21 cellular contexts compared by ENCODE assay signal in the genomic region with DNA sequence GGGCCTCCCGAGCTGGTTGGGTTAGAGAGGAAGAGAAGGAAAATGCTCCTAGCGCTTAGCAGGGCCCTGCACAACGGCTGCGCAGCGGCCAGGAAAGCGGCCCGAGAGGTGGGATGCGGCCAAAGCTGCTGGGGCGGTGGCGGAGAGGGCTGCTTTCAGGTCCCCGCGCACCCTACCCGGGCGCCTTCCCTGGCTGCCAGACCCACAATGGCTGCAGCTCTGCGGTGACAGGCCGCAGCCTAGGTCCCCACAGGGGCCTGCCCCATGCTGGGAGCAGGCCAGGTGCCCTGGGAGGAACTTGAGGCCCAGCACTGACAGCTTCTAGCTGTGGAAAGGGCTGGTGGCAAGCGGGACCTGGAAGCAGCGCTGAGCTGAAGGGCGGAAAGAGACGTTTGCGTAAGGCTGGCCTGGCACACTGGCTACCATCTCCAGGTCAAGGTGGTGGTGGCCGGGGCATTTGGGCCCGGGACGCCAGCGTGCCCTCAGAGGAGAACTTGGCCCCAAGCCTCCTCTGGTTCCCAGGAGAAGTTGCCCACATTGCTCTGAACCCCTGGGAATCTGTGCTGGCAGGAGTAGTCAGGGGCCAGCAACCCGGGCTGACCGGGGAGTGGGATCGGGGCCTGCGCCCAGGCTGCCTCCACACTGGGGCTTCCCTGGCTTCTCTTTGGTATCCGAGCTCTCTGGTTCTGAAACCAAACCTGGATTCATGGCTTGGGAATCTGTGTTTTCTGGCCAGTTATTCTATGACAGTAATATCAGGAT.
DNase-seq lines count a peak whose midpoint lies in the region; ATAC-seq, FAIRE-seq and TF ChIP-seq lines count a peak whose summit lies in the region.
"Had no signal": no experiment of that assay in that cellular context is flagged by ENCODE, and none has a peak within 500 bp of the region (broad histone marks: within the 10 kb centered on the region; RNA-seq: fewer than 3 reads in every experiment).

No MANE protein-coding gene starts in this region.

- H2BK15ac ChIP-seq in neuronal stem cell (ENCODE audit: low read length) = no peak overlapping the region

- H2BK12ac ChIP-seq in neuronal stem cell (ENCODE audit: low read length) = peak overlapping the region; percentile 58

- CTCF ChIA-PET in SK-N-SH (lab: Yijun Ruan, JAX) = no interaction called here

- H3F3A ChIP-seq in SK-N-SH (replicated peaks; ENCODE audit: insufficient read depth) = no peaks in the 10 kb centered on the region

- no peak overlapping the region for H4K91ac ChIP-seq in neuronal stem cell (ENCODE audit: low read depth, low read length, poor library complexity)

- no peaks in the 10 kb centered on the region; the same call in 1 of the 2 replicates for H3K27me3 ChIP-seq in SK-N-SH (ENCODE audit: insufficient read depth)
- H3K27me3 ChIP-seq in neuronal stem cell (ENCODE audit: control insufficient read depth in 3 of 3, insufficient read depth in 3 of 3, low read depth in 1 of 3, low read length in 3 of 3) = no peaks in the 10 kb centered on the region
- H3K27me3 ChIP-seq: BLaER1 treated with 17β-estradiol and CSF1 and Interleukin-3, amounts not matched to agents 10 nM and 100 nM had no signal

- no peak overlapping the region for H4K8ac ChIP-seq in neuronal stem cell (ENCODE audit: low read depth, low read length)

- FAIRE-seq in GM12892 (lab: Jason Lieb, UNC) = no peak
- FAIRE-seq: A549, GM12878, GM19239, HepG2 had no signal

- no peak for TF ChIP-seq CTCF in SK-N-SH (IDR thresholded peaks at IDR 0.05)
- no peak for TF ChIP-seq CTCF in chondrocyte (IDR thresholded peaks at IDR 0.05)

- DNase-seq in SK-N-SH = peak; percentile 18
- DNase-seq in chondrocyte (ENCODE audit: low spot score) = peak; percentile 73
- no peak for DNase-seq in neuronal stem cell (ENCODE audit: low spot score)
- DNase-seq in GM12892 (ENCODE audit: insufficient read length) = no peak
- no peak for DNase-seq in AML-193 (lab: John Stamatoyannopoulos, UW)
- no peak for DNase-seq in left lobe of liver (ENCODE audit: low spot score)
- DNase-seq: Calu3; CD8-positive, alpha-beta T cell; DMS79 treated with DMSO at 0.1 percent for 48 hours; GF-D8; GM23248 had no signal

- no peak for TF ChIP-seq POLR2A in GM12892 (IDR thresholded peaks at IDR 0.05; ENCODE audit: low read depth, low read length)

- no peak overlapping the region for H2AK5ac ChIP-seq in neuronal stem cell (ENCODE audit: low read depth, low read length)

- H2AFZ ChIP-seq in SK-N-SH (ENCODE audit: low read depth) = no peak overlapping the region
- H2AFZ ChIP-seq in neuronal stem cell (ENCODE audit: low read length) = peak overlapping the region; percentile 11
- H2AFZ ChIP-seq: GM23248 had no signal

- 66% methylated on average over 29 of the region's 30 CpGs for WGBS in SK-N-SH (ENCODE audit: low lambda C conversion rate)
- WGBS in neuronal stem cell (ENCODE audit: extremely low coverage in 2 of 2, insufficient read length in 2 of 2, insufficient replicate concordance in 1 of 2), 2 donors = no CpG with 5 or more reads among the region's 30 CpGs

- H2BK5ac ChIP-seq in neuronal stem cell (ENCODE audit: low read length) = no peak overlapping the region

- H3K9me3 Mint-ChIP-seq in chondrocyte (ENCODE audit: low read depth) = no peaks in the 10 kb centered on the region

- no peaks in the 10 kb centered on the region for H3K4me1 Mint-ChIP-seq in chondrocyte (ENCODE audit: low read depth)
- H3K4me1 Mint-ChIP-seq: B cell had no signal

- peak overlapping the region; percentile 4 for H3K18ac ChIP-seq in neuronal stem cell (ENCODE audit: low read length)

- H3K79me1 ChIP-seq in neuronal stem cell (ENCODE audit: low read depth, low read length) = no peaks in the 10 kb centered on the region

- no peak overlapping the region for H3K14ac ChIP-seq in neuronal stem cell (ENCODE audit: low read length)

- no peak for TF ChIP-seq EP300 in SK-N-SH (IDR thresholded peaks at IDR 0.05; ENCODE audit: borderline replicate concordance in 1 of 2, low read depth in 1 of 2, low read length in 1 of 2)

- POLR2A ChIA-PET in SK-N-SH (lab: Yijun Ruan, JAX) = no interaction called here

- no peaks in the 10 kb centered on the region for H3K9me3 ChIP-seq in SK-N-SH
- H3K9me3 ChIP-seq in neuronal stem cell (replicated peaks in 1 of 2; ENCODE audit: control insufficient read depth in 2 of 2, insufficient read depth in 1 of 2, low read depth in 1 of 2, low read length in 2 of 2) = no peaks in the 10 kb centered on the region
- H3K9me3 ChIP-seq: A549; BLaER1 treated with 17β-estradiol and CSF1 and Interleukin-3, amounts not matched to agents 10 nM and 100 nM; HAP-1 had no signal

- no peaks in the 10 kb centered on the region for H3K36me3 Mint-ChIP-seq in chondrocyte (ENCODE audit: low read depth)
- H3K36me3 Mint-ChIP-seq: CD8-positive, alpha-beta T cell had no signal

- TF ChIP-seq RAD21 in SK-N-SH (IDR thresholded peaks at IDR 0.05; ENCODE audit: low read length) = no peak

- no peak overlapping the region for H3K4me3 ChIP-seq in SK-N-SH (ENCODE audit: low read depth in 2 of 2, low read length in 1 of 2)
- no peak overlapping the region for H3K4me3 ChIP-seq in neuronal stem cell (ENCODE audit: low read length in 2 of 2)
- H3K4me3 ChIP-seq: A549; BLaER1 treated with 17β-estradiol and CSF1 and Interleukin-3, amounts not matched to agents 10 nM and 100 nM; GM12878; GM23248; HAP-1 had no signal

- no peak overlapping the region for H2BK120ac ChIP-seq in neuronal stem cell (ENCODE audit: low read depth, low read length)

- H3K4me2 ChIP-seq in SK-N-SH (no peak overlapping the region), neuronal stem cell (ENCODE audit: insufficient read depth, low read length, poor library complexity, severe bottlenecking) (no peak overlapping the region)
- H3K4me2 ChIP-seq: A549; BLaER1 treated with 17β-estradiol and CSF1 and Interleukin-3, amounts not matched to agents 10 nM and 100 nM had no signal

- peak overlapping the region; percentile 23 for H3K4ac ChIP-seq in neuronal stem cell (ENCODE audit: low read length)

- ATAC-seq in SK-N-SH treated with all-trans-retinoic acid at 6 μM for 48 hours = no peak; the same call in 2 of the 3 replicates
- no peak for ATAC-seq in GM19397 (IDR thresholded peaks at IDR 0.05; ENCODE audit: unreplicated experiment)
- ATAC-seq in left lobe of liver = no peak
- ATAC-seq: A549; CD8-positive, alpha-beta T cell; GM12878; HepG2 had no signal

- no peak overlapping the region for H3K4me3 Mint-ChIP-seq in chondrocyte (ENCODE audit: unreplicated experiment)
- H3K4me3 Mint-ChIP-seq: B cell; CD8-positive, alpha-beta T cell had no signal

- H4K20me1 ChIP-seq in SK-N-SH (ENCODE audit: insufficient read depth) = no peaks in the 10 kb centered on the region
- H4K20me1 ChIP-seq: BLaER1 treated with 17β-estradiol and CSF1 and Interleukin-3, amounts not matched to agents 10 nM and 100 nM had no signal

- peaks cover 5% of the 10 kb centered on the region; the same call in 1 of the 2 replicates for H3K9me2 ChIP-seq in SK-N-SH

- H3K36me3 ChIP-seq in SK-N-SH (replicated peaks in 1 of 2; ENCODE audit: control insufficient read depth in 1 of 2, insufficient read depth in 2 of 2, low read length in 1 of 2) (no peaks in the 10 kb centered on the region), neuronal stem cell (replicated peaks in 1 of 2; ENCODE audit: control insufficient read depth in 2 of 2, insufficient read depth in 2 of 2, low read length in 2 of 2) (no peaks in the 10 kb centered on the region)
- H3K36me3 ChIP-seq: BLaER1 treated with 17β-estradiol and CSF1 and Interleukin-3, amounts not matched to agents 10 nM and 100 nM; HAP-1 had no signal

- H3K79me2 ChIP-seq in SK-N-SH (ENCODE audit: insufficient read depth) = no peaks in the 10 kb centered on the region

- H3K4me1 ChIP-seq in SK-N-SH (ENCODE audit: control insufficient read depth in 1 of 2, insufficient read depth in 2 of 2, low read depth in 1 of 2, low read length in 1 of 2) = no peaks in the 10 kb centered on the region
- no peaks in the 10 kb centered on the region for H3K4me1 ChIP-seq in neuronal stem cell (ENCODE audit: control insufficient read depth in 2 of 2, insufficient read depth in 1 of 2, low read depth in 1 of 2, low read length in 2 of 2)
- H3K4me1 ChIP-seq: A549; BLaER1 treated with 17β-estradiol and CSF1 and Interleukin-3, amounts not matched to agents 10 nM and 100 nM; HAP-1 had no signal

- H3K27ac Mint-ChIP-seq in chondrocyte (ENCODE audit: unreplicated experiment) = no peak overlapping the region
- H3K27ac Mint-ChIP-seq: B cell; CD8-positive, alpha-beta T cell had no signal

- peaks cover 8% of the 10 kb centered on the region for H3K27me3 Mint-ChIP-seq in chondrocyte (ENCODE audit: low read depth)
- H3K27me3 Mint-ChIP-seq: B cell had no signal

- peak overlapping the region; percentile 89 for H3K23ac ChIP-seq in neuronal stem cell (ENCODE audit: low read depth, low read length, poor library complexity)

- H3K27ac ChIP-seq in SK-N-SH (ENCODE audit: low read depth in 2 of 2, low read length in 1 of 2) (no peak overlapping the region), neuronal stem cell (replicated peaks; ENCODE audit: low read length) (no peak overlapping the region)
- H3K27ac ChIP-seq: 22Rv1; A549; BLaER1 treated with 17β-estradiol and CSF1 and Interleukin-3, amounts not matched to agents 10 nM and 100 nM; GM23248 had no signal

- H3K9ac ChIP-seq in SK-N-SH = no peak overlapping the region
- H3K9ac ChIP-seq in neuronal stem cell (ENCODE audit: low read depth, low read length, poor library complexity) = no peak overlapping the region
- H3K9ac ChIP-seq: BLaER1 treated with 17β-estradiol and CSF1 and Interleukin-3, amounts not matched to agents 10 nM and 100 nM; GM23248 had no signal

TF ChIP-seq in SK-N-SH, 30 proteins besides CTCF, POLR2A, EP300 and RAD21 (continues in another document):
- TF ChIP-seq, protein P1, sequence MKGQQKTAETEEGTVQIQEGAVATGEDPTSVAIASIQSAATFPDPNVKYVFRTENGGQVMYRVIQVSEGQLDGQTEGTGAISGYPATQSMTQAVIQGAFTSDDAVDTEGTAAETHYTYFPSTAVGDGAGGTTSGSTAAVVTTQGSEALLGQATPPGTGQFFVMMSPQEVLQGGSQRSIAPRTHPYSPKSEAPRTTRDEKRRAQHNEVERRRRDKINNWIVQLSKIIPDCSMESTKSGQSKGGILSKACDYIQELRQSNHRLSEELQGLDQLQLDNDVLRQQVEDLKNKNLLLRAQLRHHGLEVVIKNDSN (IDR thresholded peaks at IDR 0.05; ENCODE audit: borderline replicate concordance, low read depth) = no peak
- TF ChIP-seq TAF1 (IDR thresholded peaks at IDR 0.05; ENCODE audit: borderline replicate concordance, low read depth, low read length) = no peak

TF ChIP-seq in SK-N-SH treated with all-trans-retinoic acid at 6 μM for 48 hours, 23 proteins besides CTCF, POLR2A, EP300 and RAD21 (continues in another document):
- TF ChIP-seq BACH2 (CRISPR knock-in tag; IDR thresholded peaks at IDR 0.05; ENCODE audit: borderline replicate concordance) (no peak), TOX (CRISPR knock-in tag; IDR thresholded peaks at IDR 0.05; ENCODE audit: borderline replicate concordance) (no peak), SNAI2 (CRISPR knock-in tag; IDR thresholded peaks at IDR 0.05) (no peak)

Comparison
In these comparisons a context has a peak if more than half of its experiments do, and no peak if none do; other contexts are left out.
1. DNase-seq: peak in SK-N-SH (single experiment) and chondrocyte (single experiment); none in neuronal stem cell (single experiment), GM12892 (single experiment), AML-193 (0 of 2) and left lobe of liver (single experiment).